7 cellular contexts compared by ENCODE assay signal in the genomic region with DNA sequence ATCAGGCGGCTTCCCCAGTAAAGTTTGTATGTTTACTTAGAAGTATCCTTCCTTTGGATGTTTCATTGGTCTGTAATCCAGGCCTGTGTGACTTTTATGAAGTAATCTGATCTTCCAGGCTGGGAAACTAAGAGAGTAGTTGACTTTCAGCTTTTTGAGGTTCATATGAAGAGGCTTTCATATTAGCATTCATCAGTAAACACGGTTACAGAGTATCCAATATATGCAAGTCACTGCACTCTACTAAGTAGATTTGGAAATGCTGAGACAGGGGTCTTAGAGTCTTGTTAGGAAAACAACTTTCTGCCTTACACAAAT. TPM values are rescaled to one million over a fixed set of nuclear protein-coding genes. Genes with fewer than 3 reads are reported as not detected.
A peak's percentile ranks its signal among the peaks of the same experiment; 100 is the strongest.
DNase-seq lines count a peak whose midpoint lies in the region; ATAC-seq and TF ChIP-seq lines count a peak whose summit lies in the region.

No MANE protein-coding gene starts in this region.

- H3K4me1 ChIP-seq in HEK293 (ENCODE audit: control insufficient read depth, insufficient read depth, low read length), result peaks cover 12% of the 10 kb centered on the region; the same call in 1 of the 2 replicates

- H3K27me3 Mint-ChIP-seq in T-helper 1 cell treated with Interleukin-12 subunit alpha and Interleukin-12 subunit beta and Interleukin-4 antibody, amounts not matched to agents 30 μg/mL and 1 μg/mL, for 36 hours (ENCODE audit: low read depth), result no peaks in the 10 kb centered on the region
- peaks cover 6% of the 10 kb centered on the region for H3K27me3 Mint-ChIP-seq in glutamatergic neuron (ENCODE audit: unreplicated experiment)

- H3K27ac ChIP-seq in HEK293 (ENCODE audit: extremely low read depth, low read depth, low read length) (peak overlapping the region; percentile 92; the same call in 1 of the 2 replicates), skin epidermis (peak overlapping the region in 20 of 21 experiments; percentile 27 to 96 (median 90))

- H3K36me3 ChIP-seq in HEK293 (ENCODE audit: control insufficient read depth in 2 of 2, insufficient read depth in 1 of 2, low read length in 2 of 2), result peaks cover 28 to 43% of the 10 kb centered on the region in 2 experiments

- DNase-seq in glutamatergic neuron, result no peak
- no peak for DNase-seq in NCI-H2171 (lab: John Stamatoyannopoulos, UW)
- DNase-seq in NCI-H82 treated with DMSO at 0.1 percent for 48 hours (lab: John Stamatoyannopoulos, UW; ENCODE audit: unreplicated experiment), result no peak

- no peaks in the 10 kb centered on the region for H3K9me3 ChIP-seq in HEK293 (ENCODE audit: control insufficient read depth, insufficient read depth, low read depth, low read length)

- no peaks in the 10 kb centered on the region for H3K9me3 Mint-ChIP-seq in T-helper 1 cell treated with Interleukin-12 subunit alpha and Interleukin-12 subunit beta and Interleukin-4 antibody, amounts not matched to agents 30 μg/mL and 1 μg/mL, for 36 hours
- H3K9me3 Mint-ChIP-seq in glutamatergic neuron (ENCODE audit: unreplicated experiment), result peaks cover 10% of the 10 kb centered on the region

- H3K4me3 ChIP-seq in HEK293 (ENCODE audit: low read depth, low read length), result peak overlapping the region; percentile 98
- H3K4me3 ChIP-seq in skin epidermis, result peak overlapping the region; percentile 62 to 96 (median 82)

- CTCF ChIA-PET in HEK293 (lab: Yijun Ruan, JAX), result interaction anchor here (0.5 to 1.4 kb wide), 2 partner anchors 73 to 406 kb away, joined by 5 read pairs; no protein-coding TSS in a partner anchor

- peak overlapping the region; percentile 92 for H3K4me3 Mint-ChIP-seq in T-helper 1 cell treated with Interleukin-12 subunit alpha and Interleukin-12 subunit beta and Interleukin-4 antibody, amounts not matched to agents 30 μg/mL and 1 μg/mL, for 36 hours
- H3K4me3 Mint-ChIP-seq in glutamatergic neuron (ENCODE audit: unreplicated experiment), result peak overlapping the region; percentile 95

- H3K36me3 Mint-ChIP-seq in T-helper 1 cell treated with Interleukin-12 subunit alpha and Interleukin-12 subunit beta and Interleukin-4 antibody, amounts not matched to agents 30 μg/mL and 1 μg/mL, for 36 hours (ENCODE audit: low read depth), result peaks cover 24% of the 10 kb centered on the region
- H3K36me3 Mint-ChIP-seq in glutamatergic neuron (ENCODE audit: unreplicated experiment), result no peaks in the 10 kb centered on the region

- ATAC-seq in GM18517 (IDR thresholded peaks at IDR 0.05; ENCODE audit: unreplicated experiment), result no peak

- TF ChIP-seq CTCF in HEK293 (tag by site-specific recombination; IDR thresholded peaks at IDR 0.05) (no peak), glutamatergic neuron (IDR thresholded peaks at IDR 0.05; ENCODE audit: partially characterized antibody, unreplicated experiment) (no peak)

- peak overlapping the region; percentile 87 for H3K27ac Mint-ChIP-seq in T-helper 1 cell treated with Interleukin-12 subunit alpha and Interleukin-12 subunit beta and Interleukin-4 antibody, amounts not matched to agents 30 μg/mL and 1 μg/mL, for 36 hours
- H3K27ac Mint-ChIP-seq in glutamatergic neuron (ENCODE audit: unreplicated experiment), result no peak overlapping the region

- POLR2A ChIA-PET in HEK293 (lab: Yijun Ruan, JAX), result interaction anchor here (2.0 to 3.8 kb wide), 3 partner anchors 10 to 21 kb away, joined by 7 to 152 read pairs (median 11); a partner anchor contains a TSS

- peaks cover 31% of the 10 kb centered on the region for H3K4me1 Mint-ChIP-seq in T-helper 1 cell treated with Interleukin-12 subunit alpha and Interleukin-12 subunit beta and Interleukin-4 antibody, amounts not matched to agents 30 μg/mL and 1 μg/mL, for 36 hours (ENCODE audit: low read depth)
- H3K4me1 Mint-ChIP-seq in glutamatergic neuron (ENCODE audit: low read depth, unreplicated experiment), result peaks cover 11% of the 10 kb centered on the region

TF ChIP-seq in HEK293, 187 proteins besides CTCF, POLR2A, EP300 and RAD21:
- TF ChIP-seq ZNF335 (tag by site-specific recombination; conservative IDR thresholded peaks at IDR 0.05), result 0 out of 2 replicates have a peak, but pooled peaks have one; percentile 6
- no peak for TF ChIP-seq KLF7 (tag by site-specific recombination; IDR thresholded peaks at IDR 0.05; ENCODE audit: borderline replicate concordance)
TF ChIP-seq in HEK293: peak in this region for 1.

RNA-seq across cellular contexts. Expression of a gene that starts 1.1 kb away (rescaled TPM):
- 28.6 TPM for total RNA-seq in glutamatergic neuron (ENCODE audit: unreplicated experiment)

RNA-seq across cellular contexts. Expression of a gene that starts 15.0 kb away (rescaled TPM):
- total RNA-seq in glutamatergic neuron (ENCODE audit: unreplicated experiment), result 19.0 TPM

RNA-seq across cellular contexts. Expression of a gene that starts 15.2 kb away (rescaled TPM):
- total RNA-seq in glutamatergic neuron (ENCODE audit: unreplicated experiment), result 21.9 TPM
